Comparison of ENCODE assay signal across 10 cellular contexts in the genomic region with DNA sequence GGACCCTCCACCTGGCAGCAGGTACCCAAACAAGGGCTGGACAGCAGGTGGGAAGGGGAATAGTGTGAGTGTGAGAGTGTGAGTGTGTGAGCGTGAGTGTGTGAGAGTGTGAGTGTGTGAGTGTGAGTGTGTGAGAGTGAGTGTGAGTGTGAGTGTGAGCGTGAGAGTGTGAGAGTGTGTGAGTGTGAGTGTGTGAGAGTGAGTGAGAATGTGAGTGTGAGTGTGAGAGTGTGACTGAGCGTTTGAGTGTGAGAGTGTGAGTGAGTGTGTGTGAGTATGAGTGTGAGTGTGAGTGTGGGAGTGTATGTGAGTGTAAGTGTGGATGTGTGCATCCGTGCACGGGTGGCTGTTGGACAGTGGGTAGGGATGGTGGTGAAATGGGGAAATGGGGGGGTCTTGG. TPM values are rescaled to one million over a fixed set of nuclear protein-coding genes. Genes with fewer than 3 reads are reported as not detected.
A peak's percentile ranks its signal among the peaks of the same experiment; 100 is the strongest.
DNase-seq lines count a peak whose midpoint lies in the region; ATAC-seq and TF ChIP-seq lines count a peak whose summit lies in the region.
"Had no signal": no experiment of that assay in that cellular context is flagged by ENCODE, and none has a peak within 500 bp of the region (broad histone marks: within the 10 kb centered on the region; RNA-seq: fewer than 3 reads in every experiment).

No MANE protein-coding gene starts in this region.

- intact Hi-C loops in breast epithelium (cut with DNase I; ENCODE audit: low total_unique reads) (no loop called here), MCF 10A (cut with micrococcal nuclease) (loop anchor here (1.0 kb wide), 1 partner anchor 37 kb away; no protein-coding TSS in a partner anchor)

- H3K36me3 ChIP-seq in breast epithelium (no peaks in the 10 kb centered on the region), mesodermal cell (ENCODE audit: control insufficient read depth, insufficient read depth, low read length) (no peaks in the 10 kb centered on the region)

- ATAC-seq in central memory CD8-positive, alpha-beta T cell (replicated peaks; ENCODE audit: extremely low read depth, poor library complexity, severe bottlenecking), result no peak
- no peak for ATAC-seq in HG02938 (IDR thresholded peaks at IDR 0.05; ENCODE audit: unreplicated experiment)
- ATAC-seq in GM18519 (IDR thresholded peaks at IDR 0.05; ENCODE audit: low FRiP score, unreplicated experiment), result no peak

- H3K27ac ChIP-seq in breast epithelium (peak overlapping the region; percentile 79 to 81), mesodermal cell (ENCODE audit: low read depth, low read length, severe bottlenecking) (peak overlapping the region; percentile 91)

- H3K9me3 ChIP-seq in breast epithelium (no peaks in the 10 kb centered on the region), mesodermal cell (ENCODE audit: control insufficient read depth, low read length) (no peaks in the 10 kb centered on the region)

- H3K4me3 ChIP-seq in breast epithelium, result peak overlapping the region; percentile 30 to 61 (median 37)
- peak overlapping the region; percentile 16 for H3K4me3 ChIP-seq in mesodermal cell (ENCODE audit: extremely low read depth, insufficient read depth, low read length, poor library complexity, severe bottlenecking)

- H3K27me3 Mint-ChIP-seq in MCF 10A (ENCODE audit: insufficient read depth, unreplicated experiment) (no peaks in the 10 kb centered on the region), type B pancreatic cell (peaks cover 3% of the 10 kb centered on the region)
- H3K27me3 Mint-ChIP-seq in central memory CD8-positive, alpha-beta T cell, result no peaks in the 10 kb centered on the region

- no peaks in the 10 kb centered on the region for H3K27me3 ChIP-seq in breast epithelium

- BruUV-seq in MCF 10A (replicated peaks; lab: Mats Ljungman, UMichigan), result no TSS peak

- WGBS in mesodermal cell (ENCODE audit: insufficient coverage in 2 of 2), 2 experiments, result 88 to 90% methylated on average over 3 to 5 of the region's 5 CpGs

- POLR2A ChIA-PET in MCF 10A (lab: Yijun Ruan, JAX), result interaction anchor here (0.7 to 0.9 kb wide), 3 partner anchors 9 to 38 kb away, joined by 4 to 6 read pairs (median 4); no protein-coding TSS in a partner anchor

- TF ChIP-seq CTCF in breast epithelium (IDR thresholded peaks at IDR 0.05) (no peak), MCF 10A (IDR thresholded peaks at IDR 0.05; ENCODE audit: unreplicated experiment) (no peak), type B pancreatic cell (conservative IDR thresholded peaks at IDR 0.05) (no peak)

- CTCF ChIA-PET in MCF 10A (lab: Yijun Ruan, JAX), result interaction anchor here (0.6 to 2.5 kb wide), 4 partner anchors 12 to 29 kb away, joined by 3 to 13 read pairs (median 6); no protein-coding TSS in a partner anchor

- H3K27ac Mint-ChIP-seq in MCF 10A (ENCODE audit: low read depth, unreplicated experiment) (no peak overlapping the region), type B pancreatic cell (peak overlapping the region; percentile 83)
- peak overlapping the region; percentile 88 for H3K27ac Mint-ChIP-seq in central memory CD8-positive, alpha-beta T cell (ENCODE audit: low read depth)

- H3K4me1 Mint-ChIP-seq in MCF 10A (ENCODE audit: insufficient read depth, unreplicated experiment) (peaks cover 34% of the 10 kb centered on the region), type B pancreatic cell (ENCODE audit: unreplicated experiment) (peaks cover 50% of the 10 kb centered on the region)
- H3K4me1 Mint-ChIP-seq in central memory CD8-positive, alpha-beta T cell, result peaks cover 49% of the 10 kb centered on the region

- H3K36me3 Mint-ChIP-seq in MCF 10A (ENCODE audit: insufficient read depth, unreplicated experiment) (peaks cover 7% of the 10 kb centered on the region), type B pancreatic cell (no peaks in the 10 kb centered on the region)
- peaks cover 1% of the 10 kb centered on the region for H3K36me3 Mint-ChIP-seq in central memory CD8-positive, alpha-beta T cell (ENCODE audit: insufficient read depth)
- H3K36me3 Mint-ChIP-seq: naive thymus-derived CD8-positive, alpha-beta T cell had no signal

- H3K4me1 ChIP-seq in breast epithelium, result peaks cover 8 to 15% of the 10 kb centered on the region in 2 donors
- peaks cover 27% of the 10 kb centered on the region for H3K4me1 ChIP-seq in mesodermal cell (ENCODE audit: control insufficient read depth, insufficient read depth, low read length, poor library complexity, severe bottlenecking)

- no peak for DNase-seq in breast epithelium (ENCODE audit: low spot score in 2 of 2)
- DNase-seq in MCF 10A (ENCODE audit: unreplicated experiment), result no peak
- DNase-seq in central memory CD8-positive, alpha-beta T cell (ENCODE audit: low spot score in 2 of 2), result no peak
- no peak for DNase-seq in type B pancreatic cell (ENCODE audit: extremely low spot score, unreplicated experiment)
- DNase-seq in ecto neural progenitor cell (ENCODE audit: low spot score), result no peak
- DNase-seq: NCI-H187 treated with DMSO at 0.1 percent for 48 hours had no signal

- H3K9me3 Mint-ChIP-seq in MCF 10A (ENCODE audit: unreplicated experiment) (no peaks in the 10 kb centered on the region), type B pancreatic cell (no peaks in the 10 kb centered on the region)
- H3K9me3 Mint-ChIP-seq in central memory CD8-positive, alpha-beta T cell, result no peaks in the 10 kb centered on the region
- H3K9me3 Mint-ChIP-seq: naive thymus-derived CD8-positive, alpha-beta T cell had no signal

- no peak overlapping the region for H3K4me3 Mint-ChIP-seq in MCF 10A (ENCODE audit: unreplicated experiment)
- H3K4me3 Mint-ChIP-seq in central memory CD8-positive, alpha-beta T cell, result peak overlapping the region; percentile 64
- H3K4me3 Mint-ChIP-seq in type B pancreatic cell, result peak overlapping the region; percentile 76

- no peak for TF ChIP-seq POLR2A in breast epithelium (IDR thresholded peaks at IDR 0.05)

RNA-seq across cellular contexts. Expression of gene ADGRG1, which starts 0.4 kb away (rescaled TPM):
- 10 to 100 TPM in 2 of 3 donors, 1 to 10 TPM in 1; 9.4 to 54.1 (median 34.0) TPM for total RNA-seq in breast epithelium
- 10.1 and 10.2 TPM in 2 replicates for total RNA-seq in MCF 10A (2022)
- 19.4 TPM for polyA plus RNA-seq in mesodermal cell (2013, experiment 1 of 2)
- 11.7 TPM for polyA plus RNA-seq in mesodermal cell (2013, experiment 2 of 2)
- total RNA-seq in type B pancreatic cell (ENCODE audit: low replicate concordance), result 41.1 and 61.0 TPM in 2 replicates

RNA-seq across cellular contexts. Expression of gene ADGRG3, which starts 39.3 kb away (rescaled TPM):
- total RNA-seq in breast epithelium, result 1 to 10 TPM in 2 of 3 donors, under 1 TPM in 1; 0.64 to 5.2 (median 1.6) TPM
- not detected in 2 replicates for total RNA-seq in MCF 10A (2022)
- not detected for polyA plus RNA-seq in mesodermal cell (2013, experiment 1 of 2)
- polyA plus RNA-seq in mesodermal cell (2013, experiment 2 of 2), result 0.40 TPM
- total RNA-seq in type B pancreatic cell (ENCODE audit: low replicate concordance), result not detected in 2 replicates
- total RNA-seq: naive thymus-derived CD8-positive, alpha-beta T cell had no signal
- polyA plus RNA-seq: naive thymus-derived CD8-positive, alpha-beta T cell had no signal
